Comparison of ENCODE assay signal across 28 cellular contexts in genomic region chr9:13322828-13323550, GRCh38. TPM values are rescaled to one million over a fixed set of nuclear protein-coding genes. Genes with fewer than 3 reads are reported as not detected.
DNase-seq lines count a peak whose midpoint lies in the region; ATAC-seq and TF ChIP-seq lines count a peak whose summit lies in the region.
"Had no signal": no experiment of that assay in that cellular context is flagged by ENCODE, and none has a peak within 500 bp of the region (broad histone marks: within the 10 kb centered on the region; RNA-seq: fewer than 3 reads in every experiment).

No MANE protein-coding gene starts in this region.

- 79% methylated on average over 25 of the region's 29 CpGs for WGBS in mammary epithelial cell (ENCODE audit: low coverage, missing lambda C conversion rate)

- no peak for TF ChIP-seq CTCF in left ventricle myocardium inferior (IDR thresholded peaks at IDR 0.05; ENCODE audit: borderline replicate concordance)
- TF ChIP-seq CTCF in mammary epithelial cell (conservative IDR thresholded peaks at IDR 0.05 in 1 of 2, IDR thresholded peaks at IDR 0.05 in 1 of 2; ENCODE audit: extremely low read depth in 1 of 2, insufficient read depth in 1 of 2, low read depth in 1 of 2, low read length in 2 of 2): no peak
- TF ChIP-seq CTCF in uterus (IDR thresholded peaks at IDR 0.05): no peak
- TF ChIP-seq CTCF in omental fat pad (IDR thresholded peaks at IDR 0.05): no peak

- no peaks in the 10 kb centered on the region for H3K79me2 ChIP-seq in mammary epithelial cell (ENCODE audit: insufficient read depth, low read length)

- no peaks in the 10 kb centered on the region for H4K20me1 ChIP-seq in mammary epithelial cell (ENCODE audit: insufficient read depth, low read length)

- H3K9ac ChIP-seq in mammary epithelial cell (ENCODE audit: insufficient read depth, low read length): no peak overlapping the region

- no TSS peak for BruUV-seq in mammary epithelial cell (replicated peaks; lab: Mats Ljungman, UMichigan)

- no peak overlapping the region for H3K27ac ChIP-seq in left ventricle myocardium inferior (replicated peaks)
- H3K27ac ChIP-seq in mammary epithelial cell (ENCODE audit: insufficient read depth, low read depth, low read length): no peak overlapping the region
- H3K27ac ChIP-seq in uterus: no peak overlapping the region
- H3K27ac ChIP-seq: C4-2B, colonic mucosa, SJSA1, upper lobe of left lung had no signal

- H2AFZ ChIP-seq in mammary epithelial cell (ENCODE audit: low read depth, low read length): peak overlapping the region; percentile 39

- in situ Hi-C loops in mammary epithelial cell (cut with MboI; ENCODE audit: low sequenced_read_pairs in 2 of 2): no loop called here

- peaks cover 8% of the 10 kb centered on the region for H3K9me3 ChIP-seq in left ventricle myocardium inferior (replicated peaks)
- H3K9me3 ChIP-seq in mammary epithelial cell (replicated peaks; ENCODE audit: insufficient read depth, low read length): no peaks in the 10 kb centered on the region
- no peaks in the 10 kb centered on the region for H3K9me3 ChIP-seq in uterus
- H3K9me3 ChIP-seq: colonic mucosa, SJSA1 had no signal

- peak; percentile 12 for DNase-seq in left ventricle myocardium inferior
- no peak for DNase-seq in cardiac septum (ENCODE audit: low spot score)
- DNase-seq in mammary epithelial cell: peak; percentile 8
- peak; percentile 12 to 65 for DNase-seq in left colon
- peak; percentile 43 to 64 for DNase-seq in uterus
- no peak for DNase-seq in omental fat pad (ENCODE audit: low spot score)
- no peak for DNase-seq in NCI-H1694 treated with DMSO at 0.1 percent for 48 hours (lab: John Stamatoyannopoulos, UW)
- DNase-seq: activated CD4-positive, alpha-beta T cell treated with anti-CD3 and anti-CD28 coated beads, Interleukin-2, amount 10 ng/mL, durations not matched to agents 24 days and 14 days; activated CD8-positive, alpha-beta memory T cell treated with anti-CD3 and anti-CD28 coated beads for 24 hours; activated effector memory CD4-positive, alpha-beta T cell treated with Interleukin-2 at 50 U/mL for 16 hours; activated T-cell treated with anti-CD3 and anti-CD28 coated beads for 4 hours; colonic mucosa; DMS79; effector CD8-positive, alpha-beta T cell; GF-D8; HFFc6; hypothalamus; naive thymus-derived CD8-positive, alpha-beta T cell; NCI-H1105; NCI-H2029; NCI-H748 treated with DMSO at 0.1 percent for 48 hours; T-cell had no signal

- H3K4me3 ChIP-seq in left ventricle myocardium inferior: no peak overlapping the region
- no peak overlapping the region for H3K4me3 ChIP-seq in mammary epithelial cell (replicated peaks in 1 of 3; ENCODE audit: insufficient read depth in 1 of 3, low read depth in 2 of 3, low read length in 3 of 3)
- no peak overlapping the region for H3K4me3 ChIP-seq in uterus
- H3K4me3 ChIP-seq: colonic mucosa, SJSA1, upper lobe of left lung had no signal

- H3K4me2 ChIP-seq in mammary epithelial cell (ENCODE audit: insufficient read depth, low read depth, low read length): no peak overlapping the region

- no peak for TF ChIP-seq POLR2A in uterus (IDR thresholded peaks at IDR 0.05)

- H3K36me3 ChIP-seq in left ventricle myocardium inferior (no peaks in the 10 kb centered on the region), mammary epithelial cell (ENCODE audit: insufficient read depth, low read length) (no peaks in the 10 kb centered on the region), uterus (no peaks in the 10 kb centered on the region)
- H3K36me3 ChIP-seq: colonic mucosa, SJSA1, upper lobe of left lung had no signal

- intact Hi-C loops in left ventricle myocardium inferior (cut with micrococcal nuclease) (no loop called here), cardiac septum (cut with DNase I) (no loop called here), mammary epithelial cell (cut with micrococcal nuclease) (no loop called here), left colon (cut with DNase I, micrococcal nuclease) (no loop called here), uterus (cut with DNase I; ENCODE audit: low total_unique reads) (no loop called here)

- dilution Hi-C loops in mammary epithelial cell (cut with HindIII; ENCODE audit: low sequenced_read_pairs): no loop called here

- H3K4me1 ChIP-seq in left ventricle myocardium inferior: peaks cover 2% of the 10 kb centered on the region
- H3K4me1 ChIP-seq in mammary epithelial cell (ENCODE audit: insufficient read depth, low read length): peaks cover 3% of the 10 kb centered on the region
- H3K4me1 ChIP-seq in uterus: no peaks in the 10 kb centered on the region
- H3K4me1 ChIP-seq: colonic mucosa, SJSA1, upper lobe of left lung had no signal

- H3K27me3 ChIP-seq in left ventricle myocardium inferior (ENCODE audit: low read depth) (no peaks in the 10 kb centered on the region), mammary epithelial cell (ENCODE audit: insufficient read depth, low read length) (no peaks in the 10 kb centered on the region), uterus (no peaks in the 10 kb centered on the region)
- H3K27me3 ChIP-seq: colonic mucosa, SJSA1, upper lobe of left lung had no signal

- CTCF ChIA-PET in mammary epithelial cell (lab: Charles Lee; ENCODE audit: low non-redundant PET): no interaction called here

- ATAC-seq in left colon (no peak), omental fat pad (ENCODE audit: low FRiP score) (no peak), GM18873 (IDR thresholded peaks at IDR 0.05; ENCODE audit: low FRiP score, unreplicated experiment) (no peak)
- ATAC-seq: activated naive CD4-positive, alpha-beta T cell treated with anti-CD3 and anti-CD28 coated beads, Interleukin-2, amount 50 U/mL, for 72 hours; naive thymus-derived CD8-positive, alpha-beta T cell; stimulated activated effector memory CD8-positive, alpha-beta T cell treated with anti-CD3 and anti-CD28 coated beads, Interleukin-12 subunit alpha, Interleukin-12 subunit beta, amount 100 ng/mL, for 72 hours; T-cell had no signal

RNA-seq across cellular contexts. Expression of gene MPDZ, which starts 43.5 kb away (rescaled TPM):
- total RNA-seq in left ventricle myocardium inferior: 70.7 TPM
- 97.3 TPM for total RNA-seq in cardiac septum
- 10 to 100 TPM; 11.2 to 27.2 TPM for total RNA-seq in mammary epithelial cell
- polyA plus RNA-seq in mammary epithelial cell: 7.6 TPM
- polyA minus RNA-seq in mammary epithelial cell: 14.7 TPM
- total RNA-seq in left colon: 1 to 10 TPM; 3.1 to 8.5 TPM
- 10 to 100 TPM; 52.9 to 84.6 (median 78.5) TPM for total RNA-seq in uterus
- total RNA-seq in omental fat pad: 10 to 100 TPM; 41.6 to 90.6 (median 77.3) TPM
- total RNA-seq: activated CD4-positive, alpha-beta T cell treated with anti-CD3 and anti-CD28 coated beads, Interleukin-2, amount 10 ng/mL, durations not matched to agents 24 days and 14 days; activated naive CD4-positive, alpha-beta T cell treated with anti-CD3 and anti-CD28 coated beads, Interleukin-2, amount 50 U/mL, for 72 hours; naive thymus-derived CD8-positive, alpha-beta T cell had no signal
- polyA plus RNA-seq: naive thymus-derived CD8-positive, alpha-beta T cell had no signal

Comparison
In these comparisons a context has a peak if more than half of its experiments do, and no peak if none do; other contexts are left out.
1. DNase-seq: peak in left ventricle myocardium inferior (single experiment), mammary epithelial cell (single experiment), left colon (2 of 2) and uterus (2 of 2); none in cardiac septum (single experiment), omental fat pad (single experiment) and NCI-H1694 treated with DMSO at 0.1 percent for 48 hours (single experiment).